In the genomic region with DNA sequence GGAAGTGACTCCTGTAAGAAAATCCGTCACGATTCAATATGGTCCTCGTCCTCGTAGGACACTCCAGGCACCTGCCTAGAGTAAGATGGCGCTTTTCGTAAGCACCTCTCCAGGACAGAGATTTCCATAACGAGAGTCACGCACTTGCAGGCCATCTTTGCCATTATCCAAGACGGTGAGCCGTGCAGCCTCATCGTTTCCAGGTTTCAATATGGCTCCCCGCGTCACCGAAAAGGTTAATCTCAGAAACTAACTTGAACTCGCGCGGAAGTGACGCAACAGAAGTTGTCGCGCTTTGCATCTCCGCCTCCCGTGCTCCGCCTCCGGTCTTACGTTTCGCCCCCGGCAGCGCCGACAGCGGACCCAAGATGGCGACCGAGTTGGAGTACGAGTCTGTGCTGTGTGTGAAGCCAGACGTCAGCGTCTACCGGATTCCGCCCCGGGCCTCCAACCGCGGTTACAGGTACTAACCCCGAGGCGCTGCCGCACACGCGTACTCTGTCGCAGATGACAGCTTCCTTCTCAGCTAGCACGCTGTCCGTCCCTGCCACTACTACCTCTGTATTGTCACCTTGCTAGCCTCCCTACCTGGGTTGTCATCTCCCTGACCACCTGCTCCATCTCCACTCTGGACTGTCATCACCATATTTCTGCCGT, we compare ENCODE assay signal across 1 cellular context.
A peak's percentile ranks its signal among the peaks of the same experiment; 100 is the strongest.
TF ChIP-seq lines count a peak whose summit lies in the region.

NECAP1 (plus strand) TSS at position 354 of the 657 bp plus-strand sequence; CDS start at position 369, 15 bp downstream.

TF ChIP-seq in HepG2, 621 proteins besides CTCF, POLR2A, EP300 and RAD21 (continued from another document and continues in another):
- TF ChIP-seq, protein P1, sequence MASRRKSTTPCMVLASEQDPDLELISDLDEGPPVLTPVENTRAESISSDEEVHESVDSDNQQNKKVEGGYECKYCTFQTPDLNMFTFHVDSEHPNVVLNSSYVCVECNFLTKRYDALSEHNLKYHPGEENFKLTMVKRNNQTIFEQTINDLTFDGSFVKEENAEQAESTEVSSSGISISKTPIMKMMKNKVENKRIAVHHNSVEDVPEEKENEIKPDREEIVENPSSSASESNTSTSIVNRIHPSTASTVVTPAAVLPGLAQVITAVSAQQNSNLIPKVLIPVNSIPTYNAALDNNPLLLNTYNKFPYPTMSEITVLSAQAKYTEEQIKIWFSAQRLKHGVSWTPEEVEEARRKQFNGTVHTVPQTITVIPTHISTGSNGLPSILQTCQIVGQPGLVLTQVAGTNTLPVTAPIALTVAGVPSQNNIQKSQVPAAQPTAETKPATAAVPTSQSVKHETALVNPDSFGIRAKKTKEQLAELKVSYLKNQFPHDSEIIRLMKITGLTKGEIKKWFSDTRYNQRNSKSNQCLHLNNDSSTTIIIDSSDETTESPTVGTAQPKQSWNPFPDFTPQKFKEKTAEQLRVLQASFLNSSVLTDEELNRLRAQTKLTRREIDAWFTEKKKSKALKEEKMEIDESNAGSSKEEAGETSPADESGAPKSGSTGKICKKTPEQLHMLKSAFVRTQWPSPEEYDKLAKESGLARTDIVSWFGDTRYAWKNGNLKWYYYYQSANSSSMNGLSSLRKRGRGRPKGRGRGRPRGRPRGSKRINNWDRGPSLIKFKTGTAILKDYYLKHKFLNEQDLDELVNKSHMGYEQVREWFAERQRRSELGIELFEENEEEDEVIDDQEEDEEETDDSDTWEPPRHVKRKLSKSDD (CRISPR knock-in tag; IDR thresholded peaks at IDR 0.05; ENCODE audit: low read depth), result peak; percentile 99
- TF ChIP-seq SALL2 (CRISPR knock-in tag; IDR thresholded peaks at IDR 0.05), result no peak
- no peak for TF ChIP-seq MTA3 (CRISPR knock-in tag; IDR thresholded peaks at IDR 0.05)
- TF ChIP-seq, protein P2, sequence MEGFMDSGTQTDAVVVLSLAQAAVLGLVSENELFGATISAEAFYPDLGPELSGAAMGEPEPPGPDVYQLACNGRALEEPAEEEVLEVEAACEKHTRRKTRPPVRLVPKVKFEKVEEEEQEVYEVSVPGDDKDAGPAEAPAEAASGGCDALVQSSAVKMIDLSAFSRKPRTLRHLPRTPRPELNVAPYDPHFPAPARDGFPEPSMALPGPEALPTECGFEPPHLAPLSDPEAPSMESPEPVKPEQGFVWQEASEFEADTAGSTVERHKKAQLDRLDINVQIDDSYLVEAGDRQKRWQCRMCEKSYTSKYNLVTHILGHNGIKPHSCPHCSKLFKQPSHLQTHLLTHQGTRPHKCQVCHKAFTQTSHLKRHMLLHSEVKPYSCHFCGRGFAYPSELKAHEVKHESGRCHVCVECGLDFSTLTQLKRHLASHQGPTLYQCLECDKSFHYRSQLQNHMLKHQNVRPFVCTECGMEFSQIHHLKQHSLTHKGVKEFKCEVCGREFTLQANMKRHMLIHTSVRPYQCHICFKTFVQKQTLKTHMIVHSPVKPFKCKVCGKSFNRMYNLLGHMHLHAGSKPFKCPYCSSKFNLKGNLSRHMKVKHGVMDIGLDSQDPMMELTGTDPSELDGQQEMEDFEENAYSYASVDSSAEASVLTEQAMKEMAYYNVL (CRISPR knock-in tag; IDR thresholded peaks at IDR 0.05; ENCODE audit: borderline replicate concordance), result peak; percentile 80; the same call in 1 of the 2 replicates
- TF ChIP-seq NAIF1 (CRISPR knock-in tag; IDR thresholded peaks at IDR 0.05; ENCODE audit: borderline replicate concordance), result peak; percentile 74
- no peak for TF ChIP-seq SP140L (CRISPR knock-in tag; IDR thresholded peaks at IDR 0.05; ENCODE audit: borderline replicate concordance)
- no peak; the same call in 1 of the 2 replicates for TF ChIP-seq TFDP2 (CRISPR knock-in tag; IDR thresholded peaks at IDR 0.05)
- no peak for TF ChIP-seq ZNF20 (CRISPR knock-in tag; IDR thresholded peaks at IDR 0.05)
- no peak for TF ChIP-seq ZC3H13 (CRISPR knock-in tag; IDR thresholded peaks at IDR 0.05)
- TF ChIP-seq ZNF513 (CRISPR knock-in tag; conservative IDR thresholded peaks at IDR 0.05), result no peak
- peak; percentile 92 for TF ChIP-seq ZSCAN31 (CRISPR knock-in tag; IDR thresholded peaks at IDR 0.05; ENCODE audit: low read depth)
- peak; percentile 57; the same call in 1 of the 2 replicates for TF ChIP-seq HMG20B (CRISPR knock-in tag; conservative IDR thresholded peaks at IDR 0.05)
- TF ChIP-seq SOX13 (IDR thresholded peaks at IDR 0.05), result no peak
- TF ChIP-seq SOX13 (CRISPR knock-in tag; conservative IDR thresholded peaks at IDR 0.05 in 1 of 2, IDR thresholded peaks at IDR 0.05 in 1 of 2), result peak in 1 of 2 experiments; percentile 37; a peak in 1 of 4 replicates
- no peak for TF ChIP-seq ZNF432 (CRISPR knock-in tag; IDR thresholded peaks at IDR 0.05; ENCODE audit: borderline replicate concordance)
- TF ChIP-seq ZNF660 (CRISPR knock-in tag; IDR thresholded peaks at IDR 0.05; ENCODE audit: borderline replicate concordance, low read depth), result no peak
- TF ChIP-seq PHF8 (CRISPR knock-in tag; IDR thresholded peaks at IDR 0.05), result peak; percentile 83
- TF ChIP-seq ZBTB8A (CRISPR knock-in tag; IDR thresholded peaks at IDR 0.05; ENCODE audit: borderline replicate concordance, low read depth), result no peak
- no peak for TF ChIP-seq KLF13 (CRISPR knock-in tag; IDR thresholded peaks at IDR 0.05)
- no peak for TF ChIP-seq ZBTB46 (CRISPR knock-in tag; IDR thresholded peaks at IDR 0.05; ENCODE audit: borderline replicate concordance)
- peak; percentile 54; the same call in 1 of the 2 replicates for TF ChIP-seq BRD4 (CRISPR knock-in tag; IDR thresholded peaks at IDR 0.05)
- peak; percentile 92 for TF ChIP-seq HNRNPLL (IDR thresholded peaks at IDR 0.05; ENCODE audit: low read depth, low read length, poor library complexity, severe bottlenecking)
- TF ChIP-seq ZNF143 (CRISPR knock-in tag; IDR thresholded peaks at IDR 0.05), result peak; percentile 74
- no peak for TF ChIP-seq MYNN (CRISPR knock-in tag; IDR thresholded peaks at IDR 0.05; ENCODE audit: low read depth)
- 0 out of 2 replicates have a peak, but pooled peaks have one; percentile 41 for TF ChIP-seq ZMYM3 (CRISPR knock-in tag; IDR thresholded peaks at IDR 0.05)
- no peak for TF ChIP-seq SRY (CRISPR knock-in tag; IDR thresholded peaks at IDR 0.05)
- TF ChIP-seq ZSCAN21 (CRISPR knock-in tag; IDR thresholded peaks at IDR 0.05; ENCODE audit: borderline replicate concordance), result no peak; the same call in 1 of the 2 replicates
- no peak for TF ChIP-seq ZNF460 (CRISPR knock-in tag; IDR thresholded peaks at IDR 0.05; ENCODE audit: borderline replicate concordance)
- TF ChIP-seq AHDC1 (CRISPR knock-in tag; IDR thresholded peaks at IDR 0.05; ENCODE audit: borderline replicate concordance), result 0 out of 2 replicates have a peak, but pooled peaks have one; percentile 39
- TF ChIP-seq KLF12 (CRISPR knock-in tag; IDR thresholded peaks at IDR 0.05; ENCODE audit: borderline replicate concordance), result no peak
- TF ChIP-seq ZNF781 (CRISPR knock-in tag; IDR thresholded peaks at IDR 0.05; ENCODE audit: borderline replicate concordance, not compliant biosample characterization), result peak; percentile 58
- TF ChIP-seq GMEB2 (CRISPR knock-in tag; IDR thresholded peaks at IDR 0.05; ENCODE audit: low read depth), result peak; percentile 46; the same call in 1 of the 2 replicates
- TF ChIP-seq SP1 (IDR thresholded peaks at IDR 0.05), result no peak
- no peak; the same call in 1 of the 2 replicates for TF ChIP-seq SP1 (CRISPR knock-in tag; IDR thresholded peaks at IDR 0.05)
- peak; percentile 87; the same call in 1 of the 2 replicates for TF ChIP-seq MEIS1 (CRISPR knock-in tag; IDR thresholded peaks at IDR 0.05; ENCODE audit: borderline replicate concordance)
- peak; percentile 66 for TF ChIP-seq CBX1 (IDR thresholded peaks at IDR 0.05; ENCODE audit: low read depth)
- TF ChIP-seq PHF5A (CRISPR knock-in tag; IDR thresholded peaks at IDR 0.05; ENCODE audit: low read depth, unreplicated experiment), result peak; percentile 72
- TF ChIP-seq ZNF10 (CRISPR knock-in tag; IDR thresholded peaks at IDR 0.05; ENCODE audit: borderline replicate concordance, low read depth), result no peak
- TF ChIP-seq PHF21A (CRISPR knock-in tag; IDR thresholded peaks at IDR 0.05), result no peak
- peak; percentile 96 for TF ChIP-seq CREM (IDR thresholded peaks at IDR 0.05)
- TF ChIP-seq CREM (CRISPR knock-in tag; IDR thresholded peaks at IDR 0.05), result peak; percentile 18; the same call in 1 of the 2 replicates
- peak; percentile 73 for TF ChIP-seq TFDP1 (CRISPR knock-in tag; IDR thresholded peaks at IDR 0.05; ENCODE audit: borderline replicate concordance)
- no peak; the same call in 1 of the 2 replicates for TF ChIP-seq NFYC (CRISPR knock-in tag; IDR thresholded peaks at IDR 0.05)
- no peak for TF ChIP-seq MED13 (CRISPR knock-in tag; IDR thresholded peaks at IDR 0.05)
